In genomic region chr22:21000215-21000986, GRCh38 we compare ENCODE assay signal across 8 cellular contexts. TPM values are rescaled to one million over a fixed set of nuclear protein-coding genes. Genes with fewer than 3 reads are reported as not detected.
A peak's percentile ranks its signal among the peaks of the same experiment; 100 is the strongest.
DNase-seq lines count a peak whose midpoint lies in the region; ATAC-seq and TF ChIP-seq lines count a peak whose summit lies in the region.

No MANE protein-coding gene starts in this region.

- TF ChIP-seq CTCF in AG04449 (IDR thresholded peaks at IDR 0.05; ENCODE audit: insufficient read depth, low read length, missing control alignments) (no peak), astrocyte of the spinal cord (IDR thresholded peaks at IDR 0.05; ENCODE audit: low read depth, low read length) (no peak)

- DNase-seq in AG04449 (ENCODE audit: low read depth, low spot score) (no peak), HT-29 (ENCODE audit: low spot score) (peak; percentile 3), astrocyte of the spinal cord (ENCODE audit: low read depth, low spot score) (no peak), hippocampal formation (lab: John Stamatoyannopoulos, UW) (no peak)

- H3K27ac ChIP-seq in mesodermal cell (ENCODE audit: low read depth, low read length, severe bottlenecking): no peak overlapping the region

- H3K36me3 ChIP-seq in mesodermal cell (ENCODE audit: control insufficient read depth, insufficient read depth, low read length): peaks cover 37% of the 10 kb centered on the region

- in situ Hi-C loops in astrocyte of the spinal cord (cut with HindIII; ENCODE audit: low sequenced_read_pairs): no loop called here

- CTCF ChIA-PET in AG04449 (lab: Yijun Ruan, JAX): interaction anchor here (1.1 to 2.2 kb wide), 5 partner anchors 11 to 115 kb away, joined by 5 to 12 read pairs (median 8); no protein-coding TSS in a partner anchor

- WGBS in mesodermal cell (ENCODE audit: insufficient coverage in 2 of 2), 2 experiments: 81 to 88% methylated on average over 15 to 16 of the region's 21 CpGs

- peak overlapping the region; percentile 86 for H3K4me3 ChIP-seq in AG04449 (ENCODE audit: low read depth, low read length)
- H3K4me3 ChIP-seq in astrocyte of the spinal cord (ENCODE audit: low read depth, low read length): peak overlapping the region; percentile 75
- H3K4me3 ChIP-seq in mesodermal cell (ENCODE audit: extremely low read depth, insufficient read depth, low read length, poor library complexity, severe bottlenecking): peak overlapping the region; percentile 97

- no peak for ATAC-seq in GM19463 (IDR thresholded peaks at IDR 0.05; ENCODE audit: unreplicated experiment)
- ATAC-seq in HG03520 (IDR thresholded peaks at IDR 0.05; ENCODE audit: unreplicated experiment): no peak
- no peak for ATAC-seq in GM19395 (IDR thresholded peaks at IDR 0.05; ENCODE audit: unreplicated experiment)

- H3K4me1 ChIP-seq in mesodermal cell (ENCODE audit: control insufficient read depth, insufficient read depth, low read length, poor library complexity, severe bottlenecking): peaks cover 13% of the 10 kb centered on the region

- POLR2A ChIA-PET in AG04449 (lab: Yijun Ruan, JAX): interaction anchor here (1.1 to 2.3 kb wide), 4 partner anchors 10 to 102 kb away, joined by 3 to 15 read pairs (median 4); partner anchors contain the start of gene LZTR1

- no peaks in the 10 kb centered on the region for H3K9me3 ChIP-seq in mesodermal cell (ENCODE audit: control insufficient read depth, low read length)

RNA-seq across cellular contexts. Expression of gene THAP7, which starts 1.5 kb away (rescaled TPM):
- 60.1 and 75.4 TPM in 2 replicates for total RNA-seq in HT-29 (2014; rRNA removed; shearing (Covaris generic))
- 15.6 TPM for polyA plus RNA-seq in mesodermal cell (2013, experiment 1 of 2)
- 12.6 TPM for polyA plus RNA-seq in mesodermal cell (2013, experiment 2 of 2)

RNA-seq across cellular contexts. Expression of gene P2RX6, which starts 14.6 kb away (rescaled TPM):
- 1.0 and 1.5 TPM in 2 replicates for total RNA-seq in HT-29 (2014; rRNA removed; shearing (Covaris generic))
- 2.5 TPM for polyA plus RNA-seq in mesodermal cell (2013, experiment 1 of 2)
- polyA plus RNA-seq in mesodermal cell (2013, experiment 2 of 2): 2.1 TPM

RNA-seq across cellular contexts. Expression of gene LZTR1, which starts 18.3 kb away (rescaled TPM):
- total RNA-seq in HT-29 (2014; rRNA removed; shearing (Covaris generic)): 27.5 and 35.1 TPM in 2 replicates
- polyA plus RNA-seq in mesodermal cell (2013, experiment 1 of 2): 28.4 TPM
- 21.9 TPM for polyA plus RNA-seq in mesodermal cell (2013, experiment 2 of 2)

RNA-seq across cellular contexts. Expression of gene SLC7A4, which starts 32.0 kb away (rescaled TPM):
- total RNA-seq in HT-29 (2014; rRNA removed; shearing (Covaris generic)): not detected in 2 replicates
- 0.85 TPM for polyA plus RNA-seq in mesodermal cell (2013, experiment 1 of 2)
- polyA plus RNA-seq in mesodermal cell (2013, experiment 2 of 2): 1.6 TPM

RNA-seq across cellular contexts. Expression of gene AIFM3, which starts 33.3 kb away (rescaled TPM):
- total RNA-seq in HT-29 (2014; rRNA removed; shearing (Covaris generic)): 30.9 and 41.7 TPM in 2 replicates
- 0.59 TPM for polyA plus RNA-seq in mesodermal cell (2013, experiment 1 of 2)
- 1.1 TPM for polyA plus RNA-seq in mesodermal cell (2013, experiment 2 of 2)
